Comparison of ENCODE assay signal across 9 cellular contexts in genomic region chr1:207910678-207911354, GRCh38. TPM values are rescaled to one million over a fixed set of nuclear protein-coding genes. Genes with fewer than 3 reads are reported as not detected.
DNase-seq lines count a peak whose midpoint lies in the region; ATAC-seq and TF ChIP-seq lines count a peak whose summit lies in the region.
"Had no signal": no experiment of that assay in that cellular context is flagged by ENCODE, and none has a peak within 500 bp of the region (broad histone marks: within the 10 kb centered on the region; RNA-seq: fewer than 3 reads in every experiment).

TSS of gene CD34 (minus strand) at chr1:207911125. CDS start at chr1:207911080, 45 bp downstream.

- POLR2A ChIA-PET in Caco-2 (lab: Charles Lee) (no interaction called here), Panc1 (lab: Charles Lee) (no interaction called here)

- intact Hi-C loops in Caco-2 (cut with micrococcal nuclease; ENCODE audit: unreplicated experiment): no loop called here
- intact Hi-C loops in Panc1 (cut with micrococcal nuclease; ENCODE audit: unreplicated experiment): no loop called here

- 4 to 11% methylated on average over 14 to 54 of the region's 54 CpGs for WGBS in endodermal cell (ENCODE audit: insufficient coverage in 1 of 2, insufficient read length in 1 of 2), 2 experiments

- H3K4me3 Mint-ChIP-seq in Caco-2 (ENCODE audit: unreplicated experiment) (peak within 1 kb of the TSS; percentile 63), endodermal cell (peak within 1 kb of the TSS; percentile 45), type B pancreatic cell (peak within 1 kb of the TSS; percentile 73)

- peak; percentile 74 for ATAC-seq in Panc1
- no peak for ATAC-seq in GM18868 (IDR thresholded peaks at IDR 0.05; ENCODE audit: unreplicated experiment)
- no peak for ATAC-seq in GM18511 (IDR thresholded peaks at IDR 0.05; ENCODE audit: unreplicated experiment)

- peaks cover 8% of the 10 kb centered on the region for H3K4me1 Mint-ChIP-seq in Caco-2 (ENCODE audit: low read depth, unreplicated experiment)
- peaks cover 14% of the 10 kb centered on the region for H3K4me1 Mint-ChIP-seq in endodermal cell
- H3K4me1 Mint-ChIP-seq in type B pancreatic cell (ENCODE audit: unreplicated experiment): peaks cover 10% of the 10 kb centered on the region

- no TSS peak for BruUV-seq in Caco-2 (replicated peaks; lab: Mats Ljungman, UMichigan)
- no TSS peak for BruUV-seq in Panc1 (replicated peaks; lab: Mats Ljungman, UMichigan)

- H3K9me3 Mint-ChIP-seq in Caco-2 (ENCODE audit: unreplicated experiment): no peaks in the 10 kb centered on the region
- H3K9me3 Mint-ChIP-seq in endodermal cell: no peaks in the 10 kb centered on the region
- H3K9me3 Mint-ChIP-seq in type B pancreatic cell: no peaks in the 10 kb centered on the region

- TF ChIP-seq CTCF in Caco-2 (IDR thresholded peaks at IDR 0.05; ENCODE audit: insufficient read depth in 1 of 2, low read depth in 1 of 2, low read length in 1 of 2, severe bottlenecking in 1 of 2, unreplicated experiment in 1 of 2) (no peak), Panc1 (IDR thresholded peaks at IDR 0.05) (no peak), endodermal cell (conservative IDR thresholded peaks at IDR 0.05) (no peak), type B pancreatic cell (conservative IDR thresholded peaks at IDR 0.05) (no peak)

- CTCF ChIA-PET in Caco-2 (lab: Charles Lee) (interaction anchor here (0.7 to 1.4 kb wide), 2 partner anchors 13 to 26 kb away, joined by 3 to 4 read pairs; no protein-coding TSS in a partner anchor), Panc1 (lab: Charles Lee) (no interaction called here)

- DNase-seq in Caco-2: no peak
- no peak for DNase-seq in Panc1 (ENCODE audit: low read depth, low spot score)
- DNase-seq in endodermal cell: peak; percentile 78
- no peak for DNase-seq in mucosa of gallbladder (ENCODE audit: low spot score)
- DNase-seq in type B pancreatic cell (ENCODE audit: extremely low spot score, unreplicated experiment): no peak
- no peak for DNase-seq in T1000 (lab: John Stamatoyannopoulos, UW)

- H3K27ac Mint-ChIP-seq in Caco-2 (ENCODE audit: unreplicated experiment) (no peak within 1 kb of the TSS), endodermal cell (no peak within 1 kb of the TSS), type B pancreatic cell (no peak within 1 kb of the TSS)

- no peaks in the 10 kb centered on the region for H3K9me3 ChIP-seq in Caco-2
- no peaks in the 10 kb centered on the region for H3K9me3 ChIP-seq in Panc1 (ENCODE audit: control insufficient read depth, insufficient read depth, low read depth, low read length)
- H3K9me3 ChIP-seq in endodermal cell (ENCODE audit: control insufficient read depth, low read length): no peaks in the 10 kb centered on the region

- H3K4me1 ChIP-seq in Caco-2: no peaks in the 10 kb centered on the region
- no peaks in the 10 kb centered on the region for H3K4me1 ChIP-seq in Panc1 (ENCODE audit: control insufficient read depth, insufficient read depth, low read length)
- no peaks in the 10 kb centered on the region for H3K4me1 ChIP-seq in endodermal cell (ENCODE audit: control insufficient read depth, insufficient read depth, low read length)

- in situ Hi-C loops in Panc1 (cut with HindIII; ENCODE audit: low pct_unique_long_range_greater_than_20kb, low sequenced_read_pairs): no loop called here

- H3K27me3 ChIP-seq in Caco-2 (replicated peaks; ENCODE audit: control insufficient read depth, insufficient read depth, low read length) (no peaks in the 10 kb centered on the region; the same call in 1 of the 2 replicates), Panc1 (ENCODE audit: control insufficient read depth, insufficient read depth, low read length) (peaks cover 13% of the 10 kb centered on the region), endodermal cell (ENCODE audit: control insufficient read depth, insufficient read depth, low read length, poor library complexity, severe bottlenecking) (peaks cover 47% of the 10 kb centered on the region)

- H3K27ac ChIP-seq in Panc1 (ENCODE audit: low read length) (no peak within 1 kb of the TSS), endodermal cell (ENCODE audit: low read depth, low read length) (no peak within 1 kb of the TSS)
- H3K27ac ChIP-seq: epithelial cell of prostate had no signal

- H3K4me3 ChIP-seq in Caco-2 (ENCODE audit: low read depth, low read length): peak within 1 kb of the TSS; percentile 25
- peak within 1 kb of the TSS; percentile 21 to 33 for H3K4me3 ChIP-seq in Panc1 (ENCODE audit: low read depth in 2 of 2, low read length in 2 of 2)
- H3K4me3 ChIP-seq in endodermal cell (ENCODE audit: low read length): peak within 1 kb of the TSS; percentile 68

- H3K27me3 Mint-ChIP-seq in Caco-2 (ENCODE audit: insufficient read depth, unreplicated experiment): peaks cover 4% of the 10 kb centered on the region
- H3K27me3 Mint-ChIP-seq in endodermal cell (ENCODE audit: insufficient read depth): peaks cover 59% of the 10 kb centered on the region
- H3K27me3 Mint-ChIP-seq in type B pancreatic cell: peaks cover 81% of the 10 kb centered on the region

- H3K9ac ChIP-seq in endodermal cell (ENCODE audit: extremely low read depth, low read length, poor library complexity, severe bottlenecking): no peak within 1 kb of the TSS

- H3K36me3 Mint-ChIP-seq in Caco-2 (ENCODE audit: insufficient read depth, unreplicated experiment) (no peaks in the 10 kb centered on the region), endodermal cell (ENCODE audit: low read depth) (no peaks in the 10 kb centered on the region), type B pancreatic cell (no peaks in the 10 kb centered on the region)

- H3K36me3 ChIP-seq in Caco-2 (ENCODE audit: control insufficient read depth, insufficient read depth, low read length) (no peaks in the 10 kb centered on the region), Panc1 (ENCODE audit: control insufficient read depth, insufficient read depth, low read length) (no peaks in the 10 kb centered on the region), endodermal cell (ENCODE audit: control insufficient read depth, insufficient read depth, low read length) (no peaks in the 10 kb centered on the region)

RNA-seq across cellular contexts. Expression of gene CD34, which starts in this region (rescaled TPM):
- total RNA-seq in Caco-2 (2022) (not detected in 2 replicates), Panc1 (2021; ENCODE audit: unreplicated experiment) (0.15 TPM), endodermal cell (1 to 10 TPM; 1.6 to 6.9 TPM), mucosa of gallbladder (23.2 TPM), type B pancreatic cell (ENCODE audit: low replicate concordance) (0.34 TPM in 1 of 2 replicates, not detected in the other)
- polyA plus RNA-seq in Panc1 (2012; ENCODE audit: insufficient read length): 0.29 TPM
- polyA plus RNA-seq in endodermal cell (2013, experiment 1 of 2): 1.2 TPM
- polyA plus RNA-seq in endodermal cell (2013, experiment 2 of 2): 0.99 TPM

Comparison
In these comparisons a context has a peak if more than half of its experiments do, and no peak if none do; other contexts are left out.
1. Peak in ATAC-seq and H3K4me3 ChIP-seq in Panc1; RNA of the gene not detected or under 1 TPM.